Comparison of ENCODE assay signal across 12 cellular contexts in the genomic region with DNA sequence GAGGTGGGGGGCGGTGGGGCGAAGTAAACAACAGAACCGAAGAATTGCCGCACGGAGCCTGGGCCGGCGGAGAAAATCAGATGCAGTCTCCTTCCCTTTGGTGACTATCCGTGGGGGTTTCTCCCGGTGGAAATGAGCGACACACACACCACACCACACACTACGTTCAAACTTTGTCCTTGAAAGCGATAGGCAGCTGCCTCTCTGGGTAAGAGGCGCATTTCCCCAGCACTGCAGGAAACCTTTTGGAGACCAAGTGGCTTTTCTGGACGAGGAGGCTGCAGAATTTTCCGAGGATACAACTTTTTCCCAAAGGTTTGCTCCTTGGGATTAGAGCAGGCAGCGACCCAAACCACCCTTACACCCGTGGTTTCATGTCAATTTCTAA. TPM values are rescaled to one million over a fixed set of nuclear protein-coding genes. Genes with fewer than 3 reads are reported as not detected.
DNase-seq lines count a peak whose midpoint lies in the region; ATAC-seq and TF ChIP-seq lines count a peak whose summit lies in the region.
"Had no signal": no experiment of that assay in that cellular context is flagged by ENCODE, and none has a peak within 500 bp of the region (broad histone marks: within the 10 kb centered on the region; RNA-seq: fewer than 3 reads in every experiment).

No MANE protein-coding gene starts in this region.

- H3K27me3 Mint-ChIP-seq in activated CD4-positive, alpha-beta T cell treated with anti-CD3 and anti-CD28 coated beads, Interleukin-2, amount 10 ng/mL, durations not matched to agents 24 days and 14 days, result peaks cover 25% of the 10 kb centered on the region
- peaks cover 24% of the 10 kb centered on the region for H3K27me3 Mint-ChIP-seq in activated T-helper 2 cell treated with anti-CD3 and anti-CD28 coated beads, Interferon-gamma antibody, Interleukin-2, Interleukin-4, amounts not matched to agents 10 μg/mL and 5 μg/mL and 100 μg/mL, durations not matched to agents 14 hours and 24 hours and 36 hours (ENCODE audit: low read depth)

- peak overlapping the region; percentile 70 for H3K4me3 Mint-ChIP-seq in activated CD4-positive, alpha-beta T cell treated with anti-CD3 and anti-CD28 coated beads, Interleukin-2, amount 10 ng/mL, durations not matched to agents 24 days and 14 days
- peak overlapping the region; percentile 49 for H3K4me3 Mint-ChIP-seq in activated T-helper 2 cell treated with anti-CD3 and anti-CD28 coated beads, Interferon-gamma antibody, Interleukin-2, Interleukin-4, amounts not matched to agents 10 μg/mL and 5 μg/mL and 100 μg/mL, durations not matched to agents 14 hours and 24 hours and 36 hours (ENCODE audit: low read depth)
- H3K4me3 Mint-ChIP-seq: CD4-positive, alpha-beta T cell; effector memory CD8-positive, alpha-beta T cell had no signal

- TF ChIP-seq CTCF in stomach (IDR thresholded peaks at IDR 0.05), result no peak

- H3K9me3 ChIP-seq in iPS-20b (ENCODE audit: insufficient read depth, low read depth, low read length) (peaks cover 6% of the 10 kb centered on the region), stomach (no peaks in the 10 kb centered on the region)

- H3K27me3 ChIP-seq in iPS-20b (ENCODE audit: insufficient read depth, low read length) (peaks cover 45% of the 10 kb centered on the region), stomach (peaks cover 7 to 78% (median 55%) of the 10 kb centered on the region in 3 donors)

- peaks cover 13% of the 10 kb centered on the region; the same call in 1 of the 2 replicates for H3K4me1 ChIP-seq in iPS-20b (ENCODE audit: insufficient read depth, low read length)
- peaks cover 5 to 25% (median 18%) of the 10 kb centered on the region in 4 donors for H3K4me1 ChIP-seq in stomach

- no peak for DNase-seq in activated CD4-positive, alpha-beta T cell treated with anti-CD3 and anti-CD28 coated beads, Interleukin-2, amount 10 ng/mL, durations not matched to agents 24 days and 14 days
- no peak for DNase-seq in activated CD4-positive, alpha-beta T cell treated with anti-CD3 and anti-CD28 coated beads for 1 hour
- DNase-seq in activated T-helper 2 cell treated with anti-CD3 and anti-CD28 coated beads, Interferon-gamma antibody, Interleukin-2, Interleukin-4, amounts not matched to agents 10 μg/mL and 5 μg/mL and 100 μg/mL, durations not matched to agents 14 hours and 24 hours and 36 hours (ENCODE audit: low spot score), result no peak
- DNase-seq in stomach, result no peak
- DNase-seq in AG08396 (ENCODE audit: low spot score), result no peak
- DNase-seq in NCI-H187 (lab: John Stamatoyannopoulos, UW), result no peak
- DNase-seq: CD4-positive, alpha-beta T cell; effector memory CD8-positive, alpha-beta T cell; NCI-H345; WERI-Rb-1 had no signal

- H3K9me3 Mint-ChIP-seq in activated CD4-positive, alpha-beta T cell treated with anti-CD3 and anti-CD28 coated beads, Interleukin-2, amount 10 ng/mL, durations not matched to agents 24 days and 14 days, result peaks cover 4% of the 10 kb centered on the region
- no peaks in the 10 kb centered on the region for H3K9me3 Mint-ChIP-seq in activated T-helper 2 cell treated with anti-CD3 and anti-CD28 coated beads, Interferon-gamma antibody, Interleukin-2, Interleukin-4, amounts not matched to agents 10 μg/mL and 5 μg/mL and 100 μg/mL, durations not matched to agents 14 hours and 24 hours and 36 hours
- H3K9me3 Mint-ChIP-seq: CD4-positive, alpha-beta T cell; effector memory CD8-positive, alpha-beta T cell had no signal

- H3K36me3 Mint-ChIP-seq in activated CD4-positive, alpha-beta T cell treated with anti-CD3 and anti-CD28 coated beads, Interleukin-2, amount 10 ng/mL, durations not matched to agents 24 days and 14 days (ENCODE audit: low read depth), result no peaks in the 10 kb centered on the region
- H3K36me3 Mint-ChIP-seq in activated T-helper 2 cell treated with anti-CD3 and anti-CD28 coated beads, Interferon-gamma antibody, Interleukin-2, Interleukin-4, amounts not matched to agents 10 μg/mL and 5 μg/mL and 100 μg/mL, durations not matched to agents 14 hours and 24 hours and 36 hours (ENCODE audit: low read depth), result no peaks in the 10 kb centered on the region

- ATAC-seq in HG03025 (IDR thresholded peaks at IDR 0.05; ENCODE audit: low FRiP score, unreplicated experiment), result no peak
- ATAC-seq: effector memory CD8-positive, alpha-beta T cell had no signal

- peak overlapping the region; percentile 71; the same call in 1 of the 2 replicates for H3K9ac ChIP-seq in iPS-20b (ENCODE audit: low read depth, low read length)

- H3K36me3 ChIP-seq in iPS-20b (ENCODE audit: insufficient read depth, low read depth, low read length) (no peaks in the 10 kb centered on the region), stomach (no peaks in the 10 kb centered on the region)
- H3K36me3 ChIP-seq: WERI-Rb-1 had no signal

- no peak for TF ChIP-seq POLR2A in stomach (IDR thresholded peaks at IDR 0.05)

- TF ChIP-seq EP300 in stomach (IDR thresholded peaks at IDR 0.05), result no peak

- H3K4me3 ChIP-seq in iPS-20b (ENCODE audit: low read length) (peak overlapping the region; percentile 80), stomach (peak overlapping the region; percentile 39 to 45 (median 41))

- H3K4me1 Mint-ChIP-seq in activated CD4-positive, alpha-beta T cell treated with anti-CD3 and anti-CD28 coated beads, Interleukin-2, amount 10 ng/mL, durations not matched to agents 24 days and 14 days, result peaks cover 8% of the 10 kb centered on the region
- no peaks in the 10 kb centered on the region for H3K4me1 Mint-ChIP-seq in activated T-helper 2 cell treated with anti-CD3 and anti-CD28 coated beads, Interferon-gamma antibody, Interleukin-2, Interleukin-4, amounts not matched to agents 10 μg/mL and 5 μg/mL and 100 μg/mL, durations not matched to agents 14 hours and 24 hours and 36 hours (ENCODE audit: low read depth)

- 8 to 20% (median 11%) methylated on average over 16 to 17 of the region's 17 CpGs for WGBS in stomach, 5 donors

- intact Hi-C loops in activated CD4-positive, alpha-beta T cell treated with anti-CD3 and anti-CD28 coated beads, Interleukin-2, amount 10 ng/mL, durations not matched to agents 24 days and 14 days (cut with micrococcal nuclease), result no loop called here
- intact Hi-C loops in activated T-helper 2 cell treated with anti-CD3 and anti-CD28 coated beads, Interferon-gamma antibody, Interleukin-2, Interleukin-4, amounts not matched to agents 10 μg/mL and 5 μg/mL and 100 μg/mL, durations not matched to agents 14 hours and 24 hours and 36 hours (cut with micrococcal nuclease), result loop anchor here (2.0 kb wide), 1 partner anchor 78 kb away; no protein-coding TSS in a partner anchor
- intact Hi-C loops in stomach (cut with DNase I; ENCODE audit: low total_unique reads), result no loop called here

- peak overlapping the region; percentile 48 for H3K27ac Mint-ChIP-seq in activated CD4-positive, alpha-beta T cell treated with anti-CD3 and anti-CD28 coated beads, Interleukin-2, amount 10 ng/mL, durations not matched to agents 24 days and 14 days
- H3K27ac Mint-ChIP-seq in activated T-helper 2 cell treated with anti-CD3 and anti-CD28 coated beads, Interferon-gamma antibody, Interleukin-2, Interleukin-4, amounts not matched to agents 10 μg/mL and 5 μg/mL and 100 μg/mL, durations not matched to agents 14 hours and 24 hours and 36 hours, result no peak overlapping the region
- H3K27ac Mint-ChIP-seq: CD4-positive, alpha-beta T cell; effector memory CD8-positive, alpha-beta T cell had no signal

- H3K27ac ChIP-seq in iPS-20b (ENCODE audit: low read length) (no peak overlapping the region), stomach (peak overlapping the region in 3 of 5 donors; percentile 18 to 55 (median 27))
- H3K27ac ChIP-seq: WERI-Rb-1 had no signal

RNA-seq across cellular contexts. Expression of gene FLT1, which starts 38.1 kb away (rescaled TPM):
- total RNA-seq in activated CD4-positive, alpha-beta T cell treated with anti-CD3 and anti-CD28 coated beads, Interleukin-2, amount 10 ng/mL, durations not matched to agents 24 days and 14 days, result 46.3 and 46.7 TPM in 2 replicates
- total RNA-seq in activated T-helper 2 cell treated with anti-CD3 and anti-CD28 coated beads, Interferon-gamma antibody, Interleukin-2, Interleukin-4, amounts not matched to agents 10 μg/mL and 5 μg/mL and 100 μg/mL, durations not matched to agents 14 hours and 24 hours and 36 hours, result 29.9 and 32.4 TPM in 2 replicates
- total RNA-seq in stomach, result 10 to 100 TPM in 2 of 5 donors, 1 to 10 TPM in 2, not detected in 1; 3.6 to 41.9 (median 14.1) TPM
- polyA plus RNA-seq in stomach, result 1 to 10 TPM in 2 of 3 donors, under 1 TPM in 1; 1.00 to 3.3 (median 3.2) TPM
